In genomic region chr14:64725360-64725815, GRCh38 we compare ENCODE assay signal across 13 cellular contexts. TPM values are rescaled to one million over a fixed set of nuclear protein-coding genes. Genes with fewer than 3 reads are reported as not detected.
DNase-seq lines count a peak whose midpoint lies in the region; FAIRE-seq and TF ChIP-seq lines count a peak whose summit lies in the region.
"Had no signal": no experiment of that assay in that cellular context is flagged by ENCODE, and none has a peak within 500 bp of the region (broad histone marks: within the 10 kb centered on the region; RNA-seq: fewer than 3 reads in every experiment).

No MANE protein-coding gene starts in this region.

- H3K36me3 ChIP-seq in tibial nerve: peaks cover 0 to 27% (median 0%) of the 10 kb centered on the region in 3 donors

- H3K9me3 ChIP-seq in tibial nerve: no peaks in the 10 kb centered on the region

- H3K4me1 ChIP-seq in tibial nerve: peaks cover 0 to 99% (median 67%) of the 10 kb centered on the region in 4 donors

- no peak for FAIRE-seq in H54 (lab: Jason Lieb, UNC)
- FAIRE-seq: A204.1, K562 had no signal

- no peak overlapping the region for H3K4me3 ChIP-seq in tibial nerve
- H3K4me3 ChIP-seq: K562, lung had no signal

- WGBS in tibial nerve, 2 donors: 49 to 66% methylated on average over 2 of the region's 2 CpGs

- no peak for TF ChIP-seq CTCF in tibial nerve (IDR thresholded peaks at IDR 0.05)

- no peak for TF ChIP-seq POLR2A in tibial nerve (IDR thresholded peaks at IDR 0.05)
- TF ChIP-seq POLR2A in H54 (IDR thresholded peaks at IDR 0.05; ENCODE audit: low read depth, low read length): no peak

- DNase-seq in NCI-H345 treated with DMSO at 0.1 percent for 48 hours (lab: John Stamatoyannopoulos, UW; ENCODE audit: unreplicated experiment) (peak; percentile 25), NCI-H345 (lab: John Stamatoyannopoulos, UW) (no peak), tibial nerve (ENCODE audit: low spot score in 2 of 2) (no peak), SK-N-DZ (ENCODE audit: low spot score) (no peak), H54 (ENCODE audit: insufficient read length, low spot score) (no peak)
- no peak for DNase-seq in activated T-cell treated with anti-CD3 and anti-CD28 coated beads, Interleukin-2, amount 50 U/mL, for 48 hours
- DNase-seq: activated naive CD8-positive, alpha-beta T cell treated with anti-CD3 and anti-CD28 coated beads, Interleukin-2, amount 10 ng/mL, durations not matched to agents 7 days and 5 days; SHP77 had no signal

- TF ChIP-seq EP300 in tibial nerve (IDR thresholded peaks at IDR 0.05): no peak

- H3K27me3 ChIP-seq in layer of hippocampus (ENCODE audit: control insufficient read depth, insufficient read depth, low read length): no peaks in the 10 kb centered on the region
- H3K27me3 ChIP-seq in tibial nerve: no peaks in the 10 kb centered on the region

- peak overlapping the region; percentile 62 for H3K27ac ChIP-seq in angular gyrus (ENCODE audit: low read depth, low read length)
- H3K27ac ChIP-seq in layer of hippocampus (ENCODE audit: low read depth, low read length): peak overlapping the region; percentile 80
- H3K27ac ChIP-seq in tibial nerve: peak overlapping the region in 3 of 4 donors; percentile 51 to 93 (median 91)

RNA-seq across cellular contexts. Expression of gene PLEKHG3, which starts 21.2 kb away (rescaled TPM):
- 10 to 100 TPM; 33.3 to 73.9 (median 63.1) TPM for total RNA-seq in tibial nerve
- polyA plus RNA-seq in SK-N-DZ (2014; cell fraction: cytosol; rRNA removed): 10.4 and 13.9 TPM in 2 replicates
- 24.4 TPM in 2 replicates for polyA plus RNA-seq in SK-N-DZ (2014; cell fraction: nucleus; rRNA removed)
